In genomic region chr13:111872475-111873150, GRCh38 we compare ENCODE assay signal across 17 cellular contexts.
DNase-seq lines count a peak whose midpoint lies in the region; ATAC-seq and TF ChIP-seq lines count a peak whose summit lies in the region.
"Had no signal": no experiment of that assay in that cellular context is flagged by ENCODE, and none has a peak within 500 bp of the region (broad histone marks: within the 10 kb centered on the region; RNA-seq: fewer than 3 reads in every experiment).

No MANE protein-coding gene starts in this region.

- POLR2A ChIA-PET in naive thymus-derived CD8-positive, alpha-beta T cell (lab: Charles Lee), result no interaction called here

- H3K23ac ChIP-seq in neuronal stem cell (ENCODE audit: low read depth, low read length, poor library complexity), result no peak overlapping the region

- CTCF ChIA-PET in activated CD8-positive, alpha-beta memory T cell treated with anti-CD3 and anti-CD28 coated beads, Interleukin-2, amount 10 ng/mL, durations not matched to agents 7 days and 5 days (lab: Charles Lee), result no interaction called here

- H3K79me1 ChIP-seq in neuronal stem cell (ENCODE audit: low read depth, low read length), result no peaks in the 10 kb centered on the region

- no peak overlapping the region for H2BK120ac ChIP-seq in neuronal stem cell (ENCODE audit: low read depth, low read length)

- H3K27ac ChIP-seq in coronary artery (no peak overlapping the region), neuronal stem cell (replicated peaks; ENCODE audit: low read length) (no peak overlapping the region)
- H3K27ac ChIP-seq: 22Rv1, A549, C4-2B had no signal

- H4K8ac ChIP-seq in neuronal stem cell (ENCODE audit: low read depth, low read length), result no peak overlapping the region

- H3K4me3 ChIP-seq in coronary artery (no peak overlapping the region), neuronal stem cell (ENCODE audit: low read length in 2 of 2) (no peak overlapping the region)
- H3K4me3 ChIP-seq: A549 had no signal

- H2BK15ac ChIP-seq in neuronal stem cell (ENCODE audit: low read length), result no peak overlapping the region

- peaks cover 8% of the 10 kb centered on the region for H3K9me3 Mint-ChIP-seq in activated CD8-positive, alpha-beta memory T cell treated with anti-CD3 and anti-CD28 coated beads, Interleukin-2, amount 10 ng/mL, durations not matched to agents 7 days and 5 days (ENCODE audit: low read depth)
- H3K9me3 Mint-ChIP-seq in naive thymus-derived CD8-positive, alpha-beta T cell, result peaks cover 3 to 27% (median 14%) of the 10 kb centered on the region in 9 donors

- H3K18ac ChIP-seq in neuronal stem cell (ENCODE audit: low read length), result no peak overlapping the region

- H4K91ac ChIP-seq in neuronal stem cell (ENCODE audit: low read depth, low read length, poor library complexity), result no peak overlapping the region

- DNase-seq in activated CD8-positive, alpha-beta memory T cell treated with anti-CD3 and anti-CD28 coated beads, Interleukin-2, amount 10 ng/mL, durations not matched to agents 7 days and 5 days, result peak; percentile 3
- DNase-seq in activated CD8-positive, alpha-beta memory T cell treated with anti-CD3 and anti-CD28 coated beads, Interleukin-2, amount 50 U/mL, for 48 hours, result no peak
- DNase-seq in coronary artery (ENCODE audit: low spot score) (peak; percentile 50), neuronal stem cell (ENCODE audit: low spot score) (no peak)
- no peak for DNase-seq in stimulated activated CD4-positive, alpha-beta T cell treated with anti-CD3 and anti-CD28 coated beads, Interleukin-2, amount 100 ng/mL, for 48 hours
- no peak for DNase-seq in naive thymus-derived CD8-positive, alpha-beta T cell
- DNase-seq: AML-193; Caco-2; CD4-positive, alpha-beta T cell; DMS79; GDM1; H9; IMR-90 had no signal

- H3K4ac ChIP-seq in neuronal stem cell (ENCODE audit: low read length), result no peak overlapping the region

- ATAC-seq in activated CD8-positive, alpha-beta memory T cell treated with anti-CD3 and anti-CD28 coated beads, Interleukin-2, amount 10 ng/mL, durations not matched to agents 7 days and 5 days, result no peak
- no peak for ATAC-seq in GM19351 (IDR thresholded peaks at IDR 0.05; ENCODE audit: unreplicated experiment)
- ATAC-seq in naive thymus-derived CD8-positive, alpha-beta T cell, result no peak
- ATAC-seq: A549 had no signal

- H2AK5ac ChIP-seq in neuronal stem cell (ENCODE audit: low read depth, low read length), result peak overlapping the region; percentile 30

- peaks cover 0 to 3% of the 10 kb centered on the region in 2 donors for H3K4me1 ChIP-seq in neuronal stem cell (ENCODE audit: control insufficient read depth in 2 of 2, insufficient read depth in 1 of 2, low read depth in 1 of 2, low read length in 2 of 2)
- H3K4me1 ChIP-seq: A549, Caco-2 had no signal

- WGBS in neuronal stem cell (ENCODE audit: extremely low coverage in 2 of 2, insufficient read length in 2 of 2, insufficient replicate concordance in 1 of 2), 2 donors, result no CpG with 5 or more reads among the region's 12 CpGs

- H3K9ac ChIP-seq in neuronal stem cell (ENCODE audit: low read depth, low read length, poor library complexity), result no peak overlapping the region

- peaks cover 0 to 20% (median 0%) of the 10 kb centered on the region in 3 experiments for H3K27me3 ChIP-seq in neuronal stem cell (ENCODE audit: control insufficient read depth in 3 of 3, insufficient read depth in 3 of 3, low read depth in 1 of 3, low read length in 3 of 3)

- no peaks in the 10 kb centered on the region for H3K36me3 ChIP-seq in neuronal stem cell (replicated peaks in 1 of 2; ENCODE audit: control insufficient read depth in 2 of 2, insufficient read depth in 2 of 2, low read length in 2 of 2)

- H3K4me1 Mint-ChIP-seq in activated CD8-positive, alpha-beta memory T cell treated with anti-CD3 and anti-CD28 coated beads, Interleukin-2, amount 10 ng/mL, durations not matched to agents 7 days and 5 days, result no peaks in the 10 kb centered on the region
- H3K4me1 Mint-ChIP-seq in naive thymus-derived CD8-positive, alpha-beta T cell, result no peaks in the 10 kb centered on the region

- no peak for TF ChIP-seq CTCF in coronary artery (IDR thresholded peaks at IDR 0.05)

- H2AFZ ChIP-seq in neuronal stem cell (ENCODE audit: low read length), result no peak overlapping the region

- no peak overlapping the region for H3K14ac ChIP-seq in neuronal stem cell (ENCODE audit: low read length)

- H3K27me3 Mint-ChIP-seq in activated CD8-positive, alpha-beta memory T cell treated with anti-CD3 and anti-CD28 coated beads, Interleukin-2, amount 10 ng/mL, durations not matched to agents 7 days and 5 days, result no peaks in the 10 kb centered on the region
- peaks cover 3 to 56% (median 13%) of the 10 kb centered on the region in 5 donors for H3K27me3 Mint-ChIP-seq in naive thymus-derived CD8-positive, alpha-beta T cell

- H3K9me3 ChIP-seq in neuronal stem cell (replicated peaks in 1 of 2; ENCODE audit: control insufficient read depth in 2 of 2, insufficient read depth in 1 of 2, low read depth in 1 of 2, low read length in 2 of 2), result no peaks in the 10 kb centered on the region
- H3K9me3 ChIP-seq: A549 had no signal

- no peak overlapping the region for H2BK5ac ChIP-seq in neuronal stem cell (ENCODE audit: low read length)

- H3K4me2 ChIP-seq in neuronal stem cell (ENCODE audit: insufficient read depth, low read length, poor library complexity, severe bottlenecking), result no peak overlapping the region
- H3K4me2 ChIP-seq: A549 had no signal

- no peak overlapping the region for H2BK12ac ChIP-seq in neuronal stem cell (ENCODE audit: low read length)

- no peak overlapping the region for H3K27ac Mint-ChIP-seq in activated CD8-positive, alpha-beta memory T cell treated with anti-CD3 and anti-CD28 coated beads, Interleukin-2, amount 10 ng/mL, durations not matched to agents 7 days and 5 days
- H3K27ac Mint-ChIP-seq in naive thymus-derived CD8-positive, alpha-beta T cell, result no peak overlapping the region
- H3K27ac Mint-ChIP-seq: CD4-positive, alpha-beta T cell; H9 had no signal

- H3K4me3 Mint-ChIP-seq in activated CD8-positive, alpha-beta memory T cell treated with anti-CD3 and anti-CD28 coated beads, Interleukin-2, amount 10 ng/mL, durations not matched to agents 7 days and 5 days, result no peak overlapping the region
- no peak overlapping the region for H3K4me3 Mint-ChIP-seq in naive thymus-derived CD8-positive, alpha-beta T cell
- H3K4me3 Mint-ChIP-seq: CD4-positive, alpha-beta T cell; H9 had no signal

- H3K36me3 Mint-ChIP-seq in activated CD8-positive, alpha-beta memory T cell treated with anti-CD3 and anti-CD28 coated beads, Interleukin-2, amount 10 ng/mL, durations not matched to agents 7 days and 5 days, result no peaks in the 10 kb centered on the region
- H3K36me3 Mint-ChIP-seq in naive thymus-derived CD8-positive, alpha-beta T cell, result peaks cover 0 to 6% (median 0%) of the 10 kb centered on the region in 3 donors

Comparison
In these comparisons a context has a peak if more than half of its experiments do, and no peak if none do; other contexts are left out.
1. DNase-seq: peak in activated CD8-positive, alpha-beta memory T cell treated with anti-CD3 and anti-CD28 coated beads, Interleukin-2, amount 10 ng/mL, durations not matched to agents 7 days and 5 days (single experiment) and coronary artery (single experiment); none in activated CD8-positive, alpha-beta memory T cell treated with anti-CD3 and anti-CD28 coated beads, Interleukin-2, amount 50 U/mL, for 48 hours (single experiment), neuronal stem cell (single experiment), stimulated activated CD4-positive, alpha-beta T cell treated with anti-CD3 and anti-CD28 coated beads, Interleukin-2, amount 100 ng/mL, for 48 hours (0 of 2) and naive thymus-derived CD8-positive, alpha-beta T cell (0 of 10).